Comparison of ENCODE assay signal across 17 cellular contexts in the genomic region with DNA sequence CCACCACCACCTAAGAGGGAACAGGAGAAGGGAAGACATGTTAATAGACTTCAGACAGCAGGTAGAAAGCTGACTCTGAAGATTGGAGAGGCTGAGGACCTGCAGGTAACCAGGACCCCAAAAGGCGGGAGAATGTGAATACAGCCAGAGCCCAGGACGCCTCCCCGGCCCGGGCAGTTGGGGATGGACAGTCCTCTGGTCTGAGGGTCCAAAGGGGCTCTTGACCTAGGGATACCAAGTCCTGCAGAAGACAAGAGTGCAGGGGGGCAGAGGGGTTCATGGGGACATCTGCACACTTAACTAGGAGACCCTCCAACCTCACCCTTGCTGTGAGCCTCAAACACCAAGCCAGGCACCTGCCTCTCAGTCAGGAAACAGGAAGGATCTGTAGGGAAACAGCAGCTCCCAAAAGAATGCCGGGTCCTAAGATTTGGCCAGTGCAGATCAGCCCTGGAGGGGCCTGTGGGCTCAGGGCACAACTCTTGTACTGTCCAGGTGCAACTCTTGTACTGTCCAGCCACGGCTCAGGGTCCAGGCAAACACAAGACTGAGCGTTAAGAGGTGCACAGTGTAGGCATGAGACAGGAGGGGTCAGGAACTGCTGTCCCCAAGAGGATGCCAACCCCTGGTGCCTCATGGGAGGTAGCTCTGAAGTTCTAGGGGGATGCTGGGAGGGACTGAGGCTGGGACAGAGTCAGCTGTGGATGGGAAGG. TPM values are rescaled to one million over a fixed set of nuclear protein-coding genes. Genes with fewer than 3 reads are reported as not detected.
DNase-seq lines count a peak whose midpoint lies in the region; ATAC-seq and TF ChIP-seq lines count a peak whose summit lies in the region.
"Had no signal": no experiment of that assay in that cellular context is flagged by ENCODE, and none has a peak within 500 bp of the region (broad histone marks: within the 10 kb centered on the region; RNA-seq: fewer than 3 reads in every experiment).

No MANE protein-coding gene starts in this region.

- H3K9me3 ChIP-seq in adrenal gland (replicated peaks in 1 of 3) = no peaks in the 10 kb centered on the region
- no peaks in the 10 kb centered on the region for H3K9me3 ChIP-seq in naive thymus-derived CD4-positive, alpha-beta T cell (ENCODE audit: control insufficient read depth in 2 of 3, low read length in 3 of 3)
- H3K9me3 ChIP-seq in aorta (ENCODE audit: control insufficient read depth, low read length) = no peaks in the 10 kb centered on the region
- no peaks in the 10 kb centered on the region for H3K9me3 ChIP-seq in mucosa of descending colon
- H3K9me3 ChIP-seq: breast epithelium, psoas muscle, thoracic aorta had no signal

- POLR2A ChIA-PET in naive thymus-derived CD4-positive, alpha-beta T cell (lab: Charles Lee) = no interaction called here

- CTCF ChIA-PET in naive thymus-derived CD4-positive, alpha-beta T cell (lab: Charles Lee) = no interaction called here

- H3K27ac Mint-ChIP-seq in naive thymus-derived CD4-positive, alpha-beta T cell = peak overlapping the region in 1 of 9 donors; percentile 38

- peaks cover 0 to 20% (median 12%) of the 10 kb centered on the region in 7 donors for H3K4me1 Mint-ChIP-seq in naive thymus-derived CD4-positive, alpha-beta T cell

- peaks cover 6 to 19% of the 10 kb centered on the region in 2 donors for H3K4me1 ChIP-seq in adrenal gland (replicated peaks in 1 of 2)
- H3K4me1 ChIP-seq in naive thymus-derived CD4-positive, alpha-beta T cell (ENCODE audit: control insufficient read depth in 2 of 2, insufficient read depth in 2 of 2, low read length in 2 of 2) = peaks cover 4 to 6% of the 10 kb centered on the region in 2 donors
- no peaks in the 10 kb centered on the region for H3K4me1 ChIP-seq in aorta (ENCODE audit: control insufficient read depth in 1 of 2, insufficient read depth in 2 of 2, low read length in 2 of 2)
- peaks cover 13% of the 10 kb centered on the region for H3K4me1 ChIP-seq in mucosa of descending colon (ENCODE audit: low read depth)

- 91 to 97% (median 94%) methylated on average over 4 to 7 of the region's 7 CpGs for WGBS in adrenal gland, 4 donors
- 86 to 90% methylated on average over 7 of the region's 7 CpGs for WGBS in aorta, 2 donors

- no peak overlapping the region for H3K27ac ChIP-seq in adrenal gland
- no peak overlapping the region for H3K27ac ChIP-seq in naive thymus-derived CD4-positive, alpha-beta T cell (ENCODE audit: low read depth, low read length)
- no peak overlapping the region for H3K27ac ChIP-seq in aorta (ENCODE audit: low read depth in 1 of 2, low read length in 2 of 2)
- H3K27ac ChIP-seq: breast epithelium, psoas muscle, thoracic aorta had no signal

- H3K4me3 ChIP-seq in adrenal gland = no peak overlapping the region
- H3K4me3 ChIP-seq in naive thymus-derived CD4-positive, alpha-beta T cell (ENCODE audit: low read length) = no peak overlapping the region
- H3K4me3 ChIP-seq in aorta (ENCODE audit: low read length in 2 of 2) = no peak overlapping the region
- no peak overlapping the region for H3K4me3 ChIP-seq in mucosa of descending colon
- H3K4me3 ChIP-seq: breast epithelium, psoas muscle, thoracic aorta had no signal

- intact Hi-C loops in adrenal gland (cut with DNase I) (no loop called here), aorta (cut with DNase I) (no loop called here), mucosa of descending colon (cut with DNase I, micrococcal nuclease) (no loop called here)
- intact Hi-C loops in naive thymus-derived CD4-positive, alpha-beta T cell (cut with micrococcal nuclease) = loop anchor here (2.0 to 10.0 kb wide), 8 partner anchors 78 to 1047 kb away; a partner anchor contains a TSS

- peak overlapping the region in 8 of 10 donors; percentile 39 to 93 (median 72) for H3K4me3 Mint-ChIP-seq in naive thymus-derived CD4-positive, alpha-beta T cell

- H3K27me3 ChIP-seq in adrenal gland (no peaks in the 10 kb centered on the region), aorta (ENCODE audit: control insufficient read depth in 1 of 2, insufficient read depth in 2 of 2, low read length in 1 of 2) (no peaks in the 10 kb centered on the region)
- H3K27me3 ChIP-seq in naive thymus-derived CD4-positive, alpha-beta T cell (ENCODE audit: control insufficient read depth in 2 of 2, insufficient read depth in 2 of 2, low read length in 2 of 2) = no peaks in the 10 kb centered on the region
- H3K27me3 ChIP-seq: breast epithelium had no signal

- no peak for TF ChIP-seq POLR2A in adrenal gland (IDR thresholded peaks at IDR 0.05)

- H3K36me3 ChIP-seq in adrenal gland (replicated peaks in 1 of 2) = no peaks in the 10 kb centered on the region
- H3K36me3 ChIP-seq in naive thymus-derived CD4-positive, alpha-beta T cell (ENCODE audit: control insufficient read depth in 2 of 3, insufficient read depth in 3 of 3, low read length in 3 of 3) = peaks cover 0 to 2% (median 0%) of the 10 kb centered on the region in 3 experiments
- H3K36me3 ChIP-seq in aorta (ENCODE audit: control insufficient read depth in 1 of 2, insufficient read depth in 2 of 2, low read length in 1 of 2) = no peaks in the 10 kb centered on the region
- no peaks in the 10 kb centered on the region for H3K36me3 ChIP-seq in mucosa of descending colon (ENCODE audit: low read depth)
- H3K36me3 ChIP-seq: breast epithelium, thoracic aorta had no signal

- peaks cover 0 to 42% (median 0%) of the 10 kb centered on the region in 5 donors for H3K27me3 Mint-ChIP-seq in naive thymus-derived CD4-positive, alpha-beta T cell

- ATAC-seq in naive thymus-derived CD4-positive, alpha-beta T cell = no peak
- ATAC-seq in aorta (ENCODE audit: low FRiP score) (no peak), mucosa of descending colon (no peak)
- ATAC-seq: PC-3, psoas muscle had no signal

- no peak for TF ChIP-seq CTCF in adrenal gland (IDR thresholded peaks at IDR 0.05)
- no peak for TF ChIP-seq CTCF in mucosa of descending colon (IDR thresholded peaks at IDR 0.05)

- H3K36me3 Mint-ChIP-seq in naive thymus-derived CD4-positive, alpha-beta T cell = peaks cover 0 to 2% (median 0%) of the 10 kb centered on the region in 5 donors

- H3K9me3 Mint-ChIP-seq in naive thymus-derived CD4-positive, alpha-beta T cell = peaks cover 0 to 7% (median 0%) of the 10 kb centered on the region in 11 donors

- peak; percentile 49 for DNase-seq in activated CD8-positive, alpha-beta memory T cell treated with anti-CD3 and anti-CD28 coated beads, Interleukin-2, amount 50 U/mL, for 48 hours
- DNase-seq in activated CD8-positive, alpha-beta memory T cell treated with anti-CD3 and anti-CD28 coated beads for 24 hours = no peak
- DNase-seq in adrenal gland = peak in 4 of 7 donors; percentile 7 to 50 (median 19)
- DNase-seq in naive thymus-derived CD4-positive, alpha-beta T cell = no peak
- peak; percentile 43 to 65 for DNase-seq in aorta
- no peak for DNase-seq in mucosa of descending colon
- DNase-seq in DMS 273 (lab: John Stamatoyannopoulos, UW; ENCODE audit: unreplicated experiment) = no peak
- no peak for DNase-seq in NCI-H1105 treated with DMSO at 0.1 percent for 48 hours (lab: John Stamatoyannopoulos, UW)
- DNase-seq: activated CD4-positive, CD25-positive, alpha-beta regulatory T cell; activated naive CD4-positive, alpha-beta T cell treated with anti-CD3 and anti-CD28 coated beads, Interleukin-2, amount 50 U/mL, for 16 hours; NCI-H1417; NCI-H748 treated with DMSO at 0.1 percent for 48 hours; PC-3; psoas muscle; SIG-M5 had no signal

RNA-seq across cellular contexts. Expression of a gene that starts 2.3 kb away (rescaled TPM):
- total RNA-seq in adrenal gland (10 to 100 TPM in 6 of 8 donors, 1 to 10 TPM in 2; 2.8 to 18.0 (median 15.9) TPM), aorta (10 to 100 TPM in 1 of 2 donors, 1 to 10 TPM in 1; 7.1 to 12.2 TPM), mucosa of descending colon (10 to 100 TPM in 2 of 3 donors, 1 to 10 TPM in 1; 4.5 to 11.5 (median 11.1) TPM)
- polyA plus RNA-seq in adrenal gland (10 to 100 TPM in 2 of 3 donors, 1 to 10 TPM in 1; 7.7 to 36.5 (median 22.8) TPM), aorta (10 to 100 TPM in 1 of 2 donors, 1 to 10 TPM in 1; 4.9 to 12.4 TPM)
- 10 to 100 TPM in 4 of 5 experiments, 1 to 10 TPM in 1; 8.7 to 19.4 (median 12.0) TPM for total RNA-seq in naive thymus-derived CD4-positive, alpha-beta T cell
- 1 to 10 TPM; 4.6 to 7.2 TPM for polyA plus RNA-seq in naive thymus-derived CD4-positive, alpha-beta T cell

RNA-seq across cellular contexts. Expression of a gene that starts 22.0 kb away (rescaled TPM):
- total RNA-seq in adrenal gland (10 to 100 TPM in 4 of 8 donors, 1 to 10 TPM in 4; 6.5 to 17.6 (median 10.5) TPM), aorta (10 to 100 TPM in 1 of 2 donors, 1 to 10 TPM in 1; 4.6 to 11.7 TPM), mucosa of descending colon (10 to 100 TPM in 2 of 3 donors, 1 to 10 TPM in 1; 6.9 to 12.2 (median 11.1) TPM)
- polyA plus RNA-seq in adrenal gland (10 to 100 TPM in 2 of 3 donors, 1 to 10 TPM in 1; 7.0 to 12.1 (median 10.1) TPM), aorta (1 to 10 TPM; 3.1 to 9.0 TPM)
- 10 to 100 TPM in 1 of 5 experiments, 1 to 10 TPM in 4; 3.4 to 10.8 (median 7.1) TPM for total RNA-seq in naive thymus-derived CD4-positive, alpha-beta T cell
- 1 to 10 TPM; 1.8 to 4.9 TPM for polyA plus RNA-seq in naive thymus-derived CD4-positive, alpha-beta T cell

Comparison
In these comparisons a context has a peak if more than half of its experiments do, and no peak if none do; other contexts are left out.
1. DNase-seq: peak in activated CD8-positive, alpha-beta memory T cell treated with anti-CD3 and anti-CD28 coated beads, Interleukin-2, amount 50 U/mL, for 48 hours (single experiment), adrenal gland (4 of 7) and aorta (2 of 2); none in activated CD8-positive, alpha-beta memory T cell treated with anti-CD3 and anti-CD28 coated beads for 24 hours (single experiment), naive thymus-derived CD4-positive, alpha-beta T cell (0 of 9), mucosa of descending colon (0 of 3), DMS 273 (single experiment) and NCI-H1105 treated with DMSO at 0.1 percent for 48 hours (single experiment).
2. intact Hi-C loops: an anchor here in naive thymus-derived CD4-positive, alpha-beta T cell (2.0 to 10.0 kb wide); none called in adrenal gland, aorta and mucosa of descending colon.